Comparison of ENCODE assay signal across 17 cellular contexts in the genomic region with DNA sequence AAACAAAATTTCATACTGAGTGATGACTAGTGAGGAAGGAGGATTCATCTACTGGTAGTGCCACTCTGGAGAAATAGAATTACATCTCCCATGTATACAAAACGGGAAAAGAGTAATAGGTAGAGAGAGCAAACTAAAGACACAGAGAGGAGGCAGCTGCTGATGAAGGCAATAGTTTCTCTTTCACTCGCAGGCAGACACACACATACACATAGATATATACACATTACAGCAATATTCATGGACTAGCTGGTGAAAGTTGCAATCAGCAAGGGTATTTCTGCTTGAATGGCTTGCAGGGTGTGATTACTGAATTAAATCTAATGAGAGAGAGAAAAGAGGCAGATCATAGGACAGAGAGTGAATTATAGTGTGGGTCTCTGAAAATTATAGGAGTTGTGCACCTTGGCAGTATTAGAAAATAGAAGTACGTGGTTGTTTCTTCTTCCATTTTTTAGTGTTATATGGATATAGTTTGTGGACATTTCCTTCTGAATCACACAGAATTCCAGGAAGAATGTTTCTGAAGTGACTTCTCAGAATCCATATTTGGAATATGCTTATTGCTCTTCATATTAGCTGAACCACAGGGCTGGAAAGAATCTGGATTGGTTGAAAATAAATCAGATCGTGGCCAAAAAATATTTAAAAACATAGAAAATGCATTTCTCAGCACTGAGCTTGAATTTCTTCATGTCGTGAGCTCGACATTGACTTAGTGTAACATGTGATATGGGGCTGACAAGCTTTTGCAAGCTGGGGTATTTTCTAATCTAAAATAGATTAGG.
A peak's percentile ranks its signal among the peaks of the same experiment; 100 is the strongest.
DNase-seq lines count a peak whose midpoint lies in the region; ATAC-seq, FAIRE-seq and TF ChIP-seq lines count a peak whose summit lies in the region.
"Had no signal": no experiment of that assay in that cellular context is flagged by ENCODE, and none has a peak within 500 bp of the region (broad histone marks: within the 10 kb centered on the region; RNA-seq: fewer than 3 reads in every experiment).

No MANE protein-coding gene starts in this region.

- FAIRE-seq in H54 (lab: Jason Lieb, UNC): no peak

- DNase-seq in EH (ENCODE audit: low read depth) (peak; percentile 32), NCI-H1417 (lab: John Stamatoyannopoulos, UW) (peak in 2 of 3 experiments; percentile 46 to 79), hepatic stellate cell (ENCODE audit: low spot score) (peak; percentile 14), NCI-H1092 treated with DMSO at 0.1 percent for 48 hours (lab: John Stamatoyannopoulos, UW) (no peak), HEK293T (ENCODE audit: extremely low spot score) (no peak), H54 (ENCODE audit: insufficient read length, low spot score) (no peak)
- DNase-seq: ACHN; BE2C; CD4-positive, alpha-beta memory T cell; H9; NCI-H1694 treated with DMSO at 0.1 percent for 48 hours; NCI-H446 treated with DMSO at 0.1 percent for 48 hours; NCI-H774; RPMI8226; SJCRH30 had no signal

- no peak for TF ChIP-seq CTCF in WI38 (IDR thresholded peaks at IDR 0.05; ENCODE audit: low read depth, low read length)

- no peak for TF ChIP-seq POLR2A in H54 (IDR thresholded peaks at IDR 0.05; ENCODE audit: low read depth, low read length)

- no peak for ATAC-seq in GM19035 (IDR thresholded peaks at IDR 0.05; ENCODE audit: unreplicated experiment)

- POLR2A ChIA-PET in HEK293T (lab: Yijun Ruan, JAX): no interaction called here

- CTCF ChIA-PET in HEK293T (lab: Yijun Ruan, JAX): no interaction called here

- H3K4me3 ChIP-seq in WI38 (ENCODE audit: low read depth, low read length): peak overlapping the region; percentile 14; the same call in 1 of the 2 replicates
- H3K4me3 ChIP-seq: SJCRH30 had no signal

TF ChIP-seq in HEK293T, 16 proteins besides CTCF, POLR2A, EP300 and RAD21:
- no peak for TF ChIP-seq FOXM1 (IDR thresholded peaks at IDR 0.05; ENCODE audit: borderline replicate concordance)
- TF ChIP-seq TARDBP (IDR thresholded peaks at IDR 0.05): no peak
- no peak for TF ChIP-seq FOXK2 (IDR thresholded peaks at IDR 0.05)
- TF ChIP-seq, protein P1, sequence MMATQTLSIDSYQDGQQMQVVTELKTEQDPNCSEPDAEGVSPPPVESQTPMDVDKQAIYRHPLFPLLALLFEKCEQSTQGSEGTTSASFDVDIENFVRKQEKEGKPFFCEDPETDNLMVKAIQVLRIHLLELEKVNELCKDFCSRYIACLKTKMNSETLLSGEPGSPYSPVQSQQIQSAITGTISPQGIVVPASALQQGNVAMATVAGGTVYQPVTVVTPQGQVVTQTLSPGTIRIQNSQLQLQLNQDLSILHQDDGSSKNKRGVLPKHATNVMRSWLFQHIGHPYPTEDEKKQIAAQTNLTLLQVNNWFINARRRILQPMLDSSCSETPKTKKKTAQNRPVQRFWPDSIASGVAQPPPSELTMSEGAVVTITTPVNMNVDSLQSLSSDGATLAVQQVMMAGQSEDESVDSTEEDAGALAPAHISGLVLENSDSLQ (IDR thresholded peaks at IDR 0.05): no peak
- TF ChIP-seq NFRKB (IDR thresholded peaks at IDR 0.05): no peak
- no peak for TF ChIP-seq ELF4 (IDR thresholded peaks at IDR 0.05)
- TF ChIP-seq SUZ12 (IDR thresholded peaks at IDR 0.05): no peak
- TF ChIP-seq ZNF384 (IDR thresholded peaks at IDR 0.05): no peak
- TF ChIP-seq BHLHE40 (IDR thresholded peaks at IDR 0.05; ENCODE audit: borderline replicate concordance): no peak
- no peak for TF ChIP-seq L3MBTL2 (conservative IDR thresholded peaks at IDR 0.05)
- TF ChIP-seq CTBP1 (IDR thresholded peaks at IDR 0.05; ENCODE audit: borderline replicate concordance): no peak
- TF ChIP-seq LEF1 (IDR thresholded peaks at IDR 0.05; ENCODE audit: borderline replicate concordance): no peak
- no peak for TF ChIP-seq ARNT (IDR thresholded peaks at IDR 0.05)
- no peak for TF ChIP-seq SP1 (IDR thresholded peaks at IDR 0.05)
- no peak for TF ChIP-seq HDGF (IDR thresholded peaks at IDR 0.05; ENCODE audit: borderline replicate concordance)
- TF ChIP-seq FOXA1 (IDR thresholded peaks at IDR 0.05): no peak

Comparison
In these comparisons a context has a peak if more than half of its experiments do, and no peak if none do; other contexts are left out.
1. DNase-seq: peak in EH (single experiment), NCI-H1417 (2 of 3) and hepatic stellate cell (single experiment); none in NCI-H1092 treated with DMSO at 0.1 percent for 48 hours (single experiment), HEK293T (single experiment) and H54 (single experiment).